Comparison of ENCODE assay signal across 31 cellular contexts in genomic region chr22:28766628-28767027, GRCh38. TPM values are rescaled to one million over a fixed set of nuclear protein-coding genes. Genes with fewer than 3 reads are reported as not detected.
DNase-seq lines count a peak whose midpoint lies in the region; ATAC-seq, FAIRE-seq and TF ChIP-seq lines count a peak whose summit lies in the region.
"Had no signal": no experiment of that assay in that cellular context is flagged by ENCODE, and none has a peak within 500 bp of the region (broad histone marks: within the 10 kb centered on the region; RNA-seq: fewer than 3 reads in every experiment).

No MANE protein-coding gene starts in this region.

- H3K4me3 ChIP-seq in HepG2 (replicated peaks in 1 of 3; ENCODE audit: insufficient read depth in 1 of 3, low read depth in 2 of 3, low read length in 3 of 3) (no peak overlapping the region), right lobe of liver (no peak overlapping the region), K562 (no peak overlapping the region)
- H3K4me3 ChIP-seq: A549; BLaER1; BLaER1 treated with 17β-estradiol and CSF1 and Interleukin-3, amounts not matched to agents 10 nM and 100 nM had no signal

- TF ChIP-seq POLR2A in HepG2 (IDR thresholded peaks at IDR 0.05; ENCODE audit: insufficient read depth in 1 of 2, low read depth in 2 of 2, low read length in 2 of 2): no peak
- TF ChIP-seq POLR2A in right lobe of liver (IDR thresholded peaks at IDR 0.05): no peak
- no peak for TF ChIP-seq POLR2A in K562 (conservative IDR thresholded peaks at IDR 0.05)

- H3K4me1 ChIP-seq in HepG2 (ENCODE audit: insufficient read depth, low read length): peaks cover 32% of the 10 kb centered on the region
- H3K4me1 ChIP-seq in right lobe of liver: peaks cover 0 to 2% (median 0%) of the 10 kb centered on the region in 4 donors
- H3K4me1 ChIP-seq in K562 (replicated peaks in 1 of 2; ENCODE audit: control insufficient read depth in 2 of 2, insufficient read depth in 2 of 2, low read length in 2 of 2): no peaks in the 10 kb centered on the region; a peak in 1 of 5 replicates
- H3K4me1 ChIP-seq: A549; BE2C; BLaER1; BLaER1 treated with 17β-estradiol and CSF1 and Interleukin-3, amounts not matched to agents 10 nM and 100 nM; Caco-2 had no signal

- H3K9me1 ChIP-seq in K562 (ENCODE audit: control insufficient read depth, insufficient read depth, low read length): no peaks in the 10 kb centered on the region

- CTCF ChIA-PET in HepG2 (lab: Yijun Ruan, JAX; ENCODE audit: low intra/inter-chr PET ratio, low total read pairs) (no interaction called here), K562 (lab: Yijun Ruan, JAX; ENCODE audit: low intra/inter-chr PET ratio) (no interaction called here)

- ATAC-seq in HepG2: no peak
- no peak for ATAC-seq in right lobe of liver
- no peak for ATAC-seq in K562
- ATAC-seq: A549; CD8-positive, alpha-beta T cell had no signal

- H3K36me3 ChIP-seq in HepG2 (replicated peaks in 1 of 2; ENCODE audit: control insufficient read depth in 1 of 2, insufficient read depth in 2 of 2, low read length in 2 of 2) (no peaks in the 10 kb centered on the region), right lobe of liver (no peaks in the 10 kb centered on the region), K562 (ENCODE audit: control insufficient read depth, insufficient read depth, low read length) (no peaks in the 10 kb centered on the region)
- H3K36me3 ChIP-seq: BE2C; BLaER1; BLaER1 treated with 17β-estradiol and CSF1 and Interleukin-3, amounts not matched to agents 10 nM and 100 nM had no signal

- no peaks in the 10 kb centered on the region for H3K79me2 ChIP-seq in HepG2 (ENCODE audit: insufficient read depth, low read length)
- H3K79me2 ChIP-seq in K562 (ENCODE audit: control insufficient read depth, insufficient read depth, low read length): no peaks in the 10 kb centered on the region

- POLR2A ChIA-PET in HepG2 (lab: Yijun Ruan, JAX): no interaction called here
- POLR2A ChIA-PET in K562 (lab: Yijun Ruan, JAX): interaction anchor here (0.8 kb wide), 1 partner anchor 33 kb away, joined by 3 read pairs; no protein-coding TSS in a partner anchor

- no TSS peak for BruUV-seq in HepG2 (replicated peaks; lab: Mats Ljungman, UMichigan)
- no TSS peak for BruUV-seq in K562 (replicated peaks; lab: Mats Ljungman, UMichigan)

- TF ChIP-seq RAD21 in HepG2 (CRISPR knock-in tag; IDR thresholded peaks at IDR 0.05) (no peak), K562 (CRISPR knock-in tag; conservative IDR thresholded peaks at IDR 0.05 in 1 of 2, IDR thresholded peaks at IDR 0.05 in 1 of 2) (no peak)

- H3K9ac ChIP-seq in HepG2 (ENCODE audit: insufficient read depth, low read depth, low read length) (no peak overlapping the region), K562 (ENCODE audit: insufficient read depth in 1 of 2, low read depth in 2 of 2, low read length in 2 of 2) (no peak overlapping the region)
- H3K9ac ChIP-seq: BLaER1; BLaER1 treated with 17β-estradiol and CSF1 and Interleukin-3, amounts not matched to agents 10 nM and 100 nM had no signal

- no peak overlapping the region for H2AFZ ChIP-seq in HepG2 (ENCODE audit: low read length)
- H2AFZ ChIP-seq in K562 (ENCODE audit: low read depth, low read length): no peak overlapping the region

- 99% methylated on average over 3 of the region's 3 CpGs for WGBS in HepG2 (ENCODE audit: low lambda C conversion rate)
- 67% methylated on average over 1 of the region's 3 CpGs for WGBS in right lobe of liver (ENCODE audit: insufficient coverage, low coverage, low lambda C conversion rate, missing lambda C conversion rate)
- WGBS in K562 (ENCODE audit: insufficient coverage, low coverage, missing lambda C conversion rate): 74% methylated on average over 3 of the region's 3 CpGs

- H3K4me2 ChIP-seq in HepG2 (ENCODE audit: low read depth, low read length): no peak overlapping the region
- H3K4me2 ChIP-seq in K562 (ENCODE audit: insufficient read depth, low read length): no peak overlapping the region
- H3K4me2 ChIP-seq: A549; BLaER1; BLaER1 treated with 17β-estradiol and CSF1 and Interleukin-3, amounts not matched to agents 10 nM and 100 nM had no signal

- TF ChIP-seq EP300 in HepG2 (IDR thresholded peaks at IDR 0.05; ENCODE audit: low read depth in 2 of 2, low read length in 2 of 2) (no peak), HepG2 (CRISPR knock-in tag; IDR thresholded peaks at IDR 0.05; ENCODE audit: borderline replicate concordance) (no peak), K562 (IDR thresholded peaks at IDR 0.05; ENCODE audit: low read length) (no peak)

- no peak overlapping the region for H3K27ac ChIP-seq in HepG2 (ENCODE audit: extremely low read length, insufficient read depth, low read length)
- no peak overlapping the region for H3K27ac ChIP-seq in right lobe of liver
- no peak overlapping the region for H3K27ac ChIP-seq in K562 (ENCODE audit: extremely low read depth, low read depth, low read length)
- H3K27ac ChIP-seq: 22Rv1; A549; BLaER1; BLaER1 treated with 17β-estradiol and CSF1 and Interleukin-3, amounts not matched to agents 10 nM and 100 nM; C4-2B had no signal

- in situ Hi-C loops in HepG2 (cut with HindIII; ENCODE audit: extremely low pct_ligation_motif_present, low pct_unique_long_range_greater_than_20kb): no loop called here
- in situ Hi-C loops in K562 (cut with MboI): no loop called here

- DNase-seq in HepG2 (ENCODE audit: low spot score) (no peak), right lobe of liver (no peak), K562 (ENCODE audit: extremely low read depth in 1 of 4, low spot score in 3 of 4) (no peak), activated T-cell treated with anti-CD3 and anti-CD28 coated beads for 4 hours (no peak)
- DNase-seq: 8988T; ACHN; AML-193; BE2C; C1 segment of cervical spinal cord; Caco-2; Calu3; CD4-positive, alpha-beta memory T cell; CD4-positive, alpha-beta T cell; CD4-positive, CD25-positive, alpha-beta regulatory T cell; CD8-positive, alpha-beta memory T cell; CD8-positive, alpha-beta T cell; COR-L47; DMS 273 treated with DMSO at 0.1 percent for 48 hours; DMS153; DMS53; DMS79; DMS79 treated with DMSO at 0.1 percent for 48 hours; DND-41; EL had no signal

- intact Hi-C loops in HepG2 (cut with micrococcal nuclease; ENCODE audit: unreplicated experiment) (no loop called here), right lobe of liver (cut with DNase I) (no loop called here), K562 (cut with micrococcal nuclease) (no loop called here)

- no peak for TF ChIP-seq CTCF in HepG2 (CRISPR knock-in tag; IDR thresholded peaks at IDR 0.05)
- TF ChIP-seq CTCF in right lobe of liver (IDR thresholded peaks at IDR 0.05): no peak
- TF ChIP-seq CTCF in K562 (IDR thresholded peaks at IDR 0.05 in 2 of 3, conservative IDR thresholded peaks at IDR 0.05 in 1 of 3; ENCODE audit: insufficient read depth in 2 of 3, low read depth in 1 of 3, low read length in 3 of 3): no peak

- FAIRE-seq in HepG2 (lab: Jason Lieb, UNC) (no peak), K562 (lab: Jason Lieb, UNC) (no peak)
- FAIRE-seq: A204.1, A549, D721Med had no signal

- H3K9me3 ChIP-seq in HepG2 (ENCODE audit: low read length) (no peaks in the 10 kb centered on the region), right lobe of liver (no peaks in the 10 kb centered on the region), K562 (replicated peaks; ENCODE audit: control insufficient read depth, insufficient read depth, low read depth, low read length) (no peaks in the 10 kb centered on the region)
- H3K9me3 ChIP-seq: A549, BE2C had no signal

- H4K20me1 ChIP-seq in HepG2 (ENCODE audit: insufficient read depth, low read length) (no peaks in the 10 kb centered on the region), K562 (replicated peaks; ENCODE audit: control insufficient read depth, insufficient read depth, low read length) (no peaks in the 10 kb centered on the region)
- H4K20me1 ChIP-seq: BLaER1; BLaER1 treated with 17β-estradiol and CSF1 and Interleukin-3, amounts not matched to agents 10 nM and 100 nM had no signal

- H3K27me3 ChIP-seq in HepG2 (ENCODE audit: control insufficient read depth in 1 of 2, insufficient read depth in 2 of 2, low read length in 2 of 2) (no peaks in the 10 kb centered on the region), right lobe of liver (no peaks in the 10 kb centered on the region), K562 (ENCODE audit: control insufficient read depth in 2 of 2, insufficient read depth in 2 of 2, low read length in 2 of 2) (no peaks in the 10 kb centered on the region)
- H3K27me3 ChIP-seq: BE2C; BLaER1; BLaER1 treated with 17β-estradiol and CSF1 and Interleukin-3, amounts not matched to agents 10 nM and 100 nM had no signal

RNA-seq across cellular contexts. Expression of gene CCDC117, which starts 5.9 kb away (rescaled TPM):
- total RNA-seq in HepG2 (2016; rRNA removed; fragmentation: Illumina TruSeq; extraction: Trizol): 34.2 and 43.8 TPM in 2 replicates
- total RNA-seq in HepG2 (2016; cell fraction: cytosol; rRNA removed; fragmentation: Illumina TruSeq; extraction: Trizol; ENCODE audit: low read depth): 3.6 and 5.8 TPM in 2 replicates
- total RNA-seq in HepG2 (2016; cell fraction: insoluble cytoplasmic fraction; rRNA removed; fragmentation: Illumina TruSeq; extraction: Trizol): 33.6 and 41.0 TPM in 2 replicates
- 21.8 and 22.8 TPM in 2 replicates for total RNA-seq in HepG2 (2016; cell fraction: membrane; rRNA removed; fragmentation: Illumina TruSeq; extraction: Trizol)
- 18.7 and 21.9 TPM in 2 replicates for total RNA-seq in HepG2 (2016; cell fraction: nucleus; rRNA removed; fragmentation: Illumina TruSeq; extraction: Trizol)
- 12.1 and 12.6 TPM in 2 replicates for polyA plus RNA-seq in HepG2 (2011; rRNA removed)
- 7.2 and 12.4 TPM in 2 replicates for polyA plus RNA-seq in HepG2 (2011; cell fraction: cytosol; rRNA removed)
- 3.6 and 7.1 TPM in 2 replicates for polyA plus RNA-seq in HepG2 (2011; cell fraction: nucleus; rRNA removed)
- polyA plus RNA-seq in HepG2 (2012): 22.6 and 27.8 TPM in 2 replicates
- polyA plus RNA-seq in HepG2 (2016; cell fraction: cytosol; fragmentation: Illumina TruSeq; extraction: Trizol; ENCODE audit: low read depth): 2.1 and 2.8 TPM in 2 replicates
- 41.1 and 42.1 TPM in 2 replicates for polyA plus RNA-seq in HepG2 (2016; cell fraction: insoluble cytoplasmic fraction; fragmentation: Illumina TruSeq; extraction: Trizol; ENCODE audit: low read depth)
- polyA plus RNA-seq in HepG2 (2016; cell fraction: membrane; fragmentation: Illumina TruSeq; extraction: Trizol; ENCODE audit: low read depth): 10.2 and 11.0 TPM in 2 replicates
- polyA plus RNA-seq in HepG2 (2016; cell fraction: nucleus; fragmentation: Illumina TruSeq; extraction: Trizol; ENCODE audit: insufficient read depth, low read depth): 24.6 and 26.0 TPM in 2 replicates
- 4.4 and 5.8 TPM in 2 replicates for polyA minus RNA-seq in HepG2 (2011; rRNA and poly(A)+ RNA removed; ENCODE audit: low replicate concordance)
- 22.9 and 28.6 TPM in 2 replicates for polyA minus RNA-seq in HepG2 (2011; cell fraction: cytosol; rRNA and poly(A)+ RNA removed)
- 10.7 and 18.3 TPM in 2 replicates for polyA minus RNA-seq in HepG2 (2011; cell fraction: nucleus; rRNA and poly(A)+ RNA removed)
- total RNA-seq in right lobe of liver: 10 to 100 TPM; 15.3 to 24.4 (median 18.0) TPM
- 3.9 and 14.9 TPM in 2 replicates for total RNA-seq in K562 (2011; cell fraction: chromatin; rRNA removed; ENCODE audit: low replicate concordance)
- total RNA-seq in K562 (2011; cell fraction: nucleolus; rRNA removed): 4.5 and 4.7 TPM in 2 replicates
- total RNA-seq in K562 (2011; cell fraction: nucleoplasm; rRNA removed): 8.1 and 10.8 TPM in 2 replicates
- total RNA-seq in K562 (2014; rRNA removed): 13.1 and 14.9 TPM in 2 replicates
- total RNA-seq in K562 (2014; rRNA removed; fragmentation: Illumina TruSeq; extraction: Trizol): 23.2 and 23.9 TPM in 2 replicates
- 22.2 and 23.3 TPM in 2 replicates for total RNA-seq in K562 (2015; rRNA removed; fragmentation: Illumina TruSeq; extraction: Trizol)
- total RNA-seq in K562 (2021): 18.7 and 19.7 TPM in 2 replicates
- polyA plus RNA-seq in K562 (2011; rRNA removed): 10.1 and 15.8 TPM in 2 replicates
- 3.9 and 6.3 TPM in 2 replicates for polyA plus RNA-seq in K562 (2011; cell fraction: cytosol; rRNA removed)
- polyA plus RNA-seq in K562 (2011; cell fraction: nucleus; rRNA removed): 1.9 and 3.0 TPM in 2 replicates
- 9.1 and 14.1 TPM in 2 replicates for polyA plus RNA-seq in K562 (2012)
- polyA plus RNA-seq in K562 (2014; fragmentation: Illumina TruSeq; extraction: Trizol): 17.1 and 20.6 TPM in 2 replicates
- 1 to 10 TPM; 5.7 to 8.0 TPM for polyA plus RNA-seq in K562 (2014; fragmentation: Nextera tagmentation; extraction: Ambion mirVana)
- polyA plus RNA-seq in K562 (2014; rRNA removed): 13.1 and 13.4 TPM in 2 replicates
- 28.5 and 31.4 TPM in 2 replicates for polyA minus RNA-seq in K562 (2011; rRNA and poly(A)+ RNA removed)
- 14.0 and 14.9 TPM in 2 replicates for polyA minus RNA-seq in K562 (2011; cell fraction: cytosol; rRNA and poly(A)+ RNA removed)
- polyA minus RNA-seq in K562 (2011; cell fraction: nucleus; rRNA and poly(A)+ RNA removed): 1.9 and 4.1 TPM in 2 replicates

RNA-seq across cellular contexts. Expression of gene HSCB, which starts 24.8 kb away (rescaled TPM):
- total RNA-seq in HepG2 (2016; rRNA removed; fragmentation: Illumina TruSeq; extraction: Trizol): 20.2 and 20.9 TPM in 2 replicates
- total RNA-seq in HepG2 (2016; cell fraction: cytosol; rRNA removed; fragmentation: Illumina TruSeq; extraction: Trizol; ENCODE audit: low read depth): 11.3 and 12.3 TPM in 2 replicates
- 19.5 and 25.4 TPM in 2 replicates for total RNA-seq in HepG2 (2016; cell fraction: insoluble cytoplasmic fraction; rRNA removed; fragmentation: Illumina TruSeq; extraction: Trizol)
- total RNA-seq in HepG2 (2016; cell fraction: membrane; rRNA removed; fragmentation: Illumina TruSeq; extraction: Trizol): 16.5 and 17.3 TPM in 2 replicates
- total RNA-seq in HepG2 (2016; cell fraction: nucleus; rRNA removed; fragmentation: Illumina TruSeq; extraction: Trizol): 9.6 and 10.0 TPM in 2 replicates
- 13.9 and 15.4 TPM in 2 replicates for polyA plus RNA-seq in HepG2 (2011; rRNA removed)
- polyA plus RNA-seq in HepG2 (2011; cell fraction: cytosol; rRNA removed): 14.2 and 16.4 TPM in 2 replicates
- 2.6 and 3.9 TPM in 2 replicates for polyA plus RNA-seq in HepG2 (2011; cell fraction: nucleus; rRNA removed)
- polyA plus RNA-seq in HepG2 (2012): 11.6 and 13.2 TPM in 2 replicates
- 10.9 and 12.6 TPM in 2 replicates for polyA plus RNA-seq in HepG2 (2016; cell fraction: cytosol; fragmentation: Illumina TruSeq; extraction: Trizol; ENCODE audit: low read depth)
- polyA plus RNA-seq in HepG2 (2016; cell fraction: insoluble cytoplasmic fraction; fragmentation: Illumina TruSeq; extraction: Trizol; ENCODE audit: low read depth): 21.6 and 24.8 TPM in 2 replicates
- polyA plus RNA-seq in HepG2 (2016; cell fraction: membrane; fragmentation: Illumina TruSeq; extraction: Trizol; ENCODE audit: low read depth): 13.5 and 17.0 TPM in 2 replicates
- 12.1 and 16.2 TPM in 2 replicates for polyA plus RNA-seq in HepG2 (2016; cell fraction: nucleus; fragmentation: Illumina TruSeq; extraction: Trizol; ENCODE audit: insufficient read depth, low read depth)
- 7.9 and 11.5 TPM in 2 replicates for polyA minus RNA-seq in HepG2 (2011; rRNA and poly(A)+ RNA removed; ENCODE audit: low replicate concordance)
- 3.6 and 5.4 TPM in 2 replicates for polyA minus RNA-seq in HepG2 (2011; cell fraction: cytosol; rRNA and poly(A)+ RNA removed)
- 3.9 and 6.2 TPM in 2 replicates for polyA minus RNA-seq in HepG2 (2011; cell fraction: nucleus; rRNA and poly(A)+ RNA removed)
- 10 to 100 TPM; 11.6 to 29.0 (median 13.4) TPM for total RNA-seq in right lobe of liver
- 4.3 and 6.8 TPM in 2 replicates for total RNA-seq in K562 (2011; cell fraction: chromatin; rRNA removed; ENCODE audit: low replicate concordance)
- total RNA-seq in K562 (2011; cell fraction: nucleolus; rRNA removed): 5.9 and 8.2 TPM in 2 replicates
- total RNA-seq in K562 (2011; cell fraction: nucleoplasm; rRNA removed): 3.6 and 6.5 TPM in 2 replicates
- 8.3 and 15.0 TPM in 2 replicates for total RNA-seq in K562 (2014; rRNA removed)
- total RNA-seq in K562 (2014; rRNA removed; fragmentation: Illumina TruSeq; extraction: Trizol): 10.2 and 11.1 TPM in 2 replicates
- total RNA-seq in K562 (2015; rRNA removed; fragmentation: Illumina TruSeq; extraction: Trizol): 8.7 and 9.0 TPM in 2 replicates
- total RNA-seq in K562 (2021): 7.7 and 8.4 TPM in 2 replicates
- 8.6 and 12.1 TPM in 2 replicates for polyA plus RNA-seq in K562 (2011; rRNA removed)
- 9.9 and 11.9 TPM in 2 replicates for polyA plus RNA-seq in K562 (2011; cell fraction: cytosol; rRNA removed)
- polyA plus RNA-seq in K562 (2011; cell fraction: nucleus; rRNA removed): 2.1 and 3.1 TPM in 2 replicates
- 12.0 and 13.1 TPM in 2 replicates for polyA plus RNA-seq in K562 (2012)
- 8.6 and 11.8 TPM in 2 replicates for polyA plus RNA-seq in K562 (2014; fragmentation: Illumina TruSeq; extraction: Trizol)
- 1 to 10 TPM; 2.6 to 4.4 TPM for polyA plus RNA-seq in K562 (2014; fragmentation: Nextera tagmentation; extraction: Ambion mirVana)
- polyA plus RNA-seq in K562 (2014; rRNA removed): 13.1 and 17.1 TPM in 2 replicates
- polyA minus RNA-seq in K562 (2011; rRNA and poly(A)+ RNA removed): 2.6 TPM in 2 replicates
- 1.6 and 5.8 TPM in 2 replicates for polyA minus RNA-seq in K562 (2011; cell fraction: cytosol; rRNA and poly(A)+ RNA removed)
- polyA minus RNA-seq in K562 (2011; cell fraction: nucleus; rRNA and poly(A)+ RNA removed): 3.9 and 4.4 TPM in 2 replicates

RNA-seq across cellular contexts. Expression of gene CHEK2, which starts 25.0 kb away (rescaled TPM):
- 40.5 and 53.3 TPM in 2 replicates for total RNA-seq in HepG2 (2016; rRNA removed; fragmentation: Illumina TruSeq; extraction: Trizol)
- total RNA-seq in HepG2 (2016; cell fraction: cytosol; rRNA removed; fragmentation: Illumina TruSeq; extraction: Trizol; ENCODE audit: low read depth): 32.1 and 35.7 TPM in 2 replicates
- total RNA-seq in HepG2 (2016; cell fraction: insoluble cytoplasmic fraction; rRNA removed; fragmentation: Illumina TruSeq; extraction: Trizol): 41.3 and 57.6 TPM in 2 replicates
- total RNA-seq in HepG2 (2016; cell fraction: membrane; rRNA removed; fragmentation: Illumina TruSeq; extraction: Trizol): 23.8 and 25.0 TPM in 2 replicates
- 28.9 and 31.8 TPM in 2 replicates for total RNA-seq in HepG2 (2016; cell fraction: nucleus; rRNA removed; fragmentation: Illumina TruSeq; extraction: Trizol)
- 19.2 and 27.0 TPM in 2 replicates for polyA plus RNA-seq in HepG2 (2011; rRNA removed)
- 21.2 and 33.4 TPM in 2 replicates for polyA plus RNA-seq in HepG2 (2011; cell fraction: cytosol; rRNA removed)
- polyA plus RNA-seq in HepG2 (2011; cell fraction: nucleus; rRNA removed): 20.3 and 24.8 TPM in 2 replicates
- polyA plus RNA-seq in HepG2 (2012): 10.3 and 23.5 TPM in 2 replicates
- 10.2 and 10.6 TPM in 2 replicates for polyA plus RNA-seq in HepG2 (2016; cell fraction: cytosol; fragmentation: Illumina TruSeq; extraction: Trizol; ENCODE audit: low read depth)
- 59.9 and 63.9 TPM in 2 replicates for polyA plus RNA-seq in HepG2 (2016; cell fraction: insoluble cytoplasmic fraction; fragmentation: Illumina TruSeq; extraction: Trizol; ENCODE audit: low read depth)
- 13.9 and 16.6 TPM in 2 replicates for polyA plus RNA-seq in HepG2 (2016; cell fraction: membrane; fragmentation: Illumina TruSeq; extraction: Trizol; ENCODE audit: low read depth)
- 44.0 and 48.0 TPM in 2 replicates for polyA plus RNA-seq in HepG2 (2016; cell fraction: nucleus; fragmentation: Illumina TruSeq; extraction: Trizol; ENCODE audit: insufficient read depth, low read depth)
- 30.7 and 51.5 TPM in 2 replicates for polyA minus RNA-seq in HepG2 (2011; rRNA and poly(A)+ RNA removed; ENCODE audit: low replicate concordance)
- polyA minus RNA-seq in HepG2 (2011; cell fraction: cytosol; rRNA and poly(A)+ RNA removed): 23.7 and 23.8 TPM in 2 replicates
- polyA minus RNA-seq in HepG2 (2011; cell fraction: nucleus; rRNA and poly(A)+ RNA removed): 21.1 and 22.9 TPM in 2 replicates
- 1 to 10 TPM; 2.0 to 6.3 (median 4.2) TPM for total RNA-seq in right lobe of liver
- total RNA-seq in K562 (2011; cell fraction: chromatin; rRNA removed; ENCODE audit: low replicate concordance): 40.3 and 69.8 TPM in 2 replicates
- 22.1 and 27.2 TPM in 2 replicates for total RNA-seq in K562 (2011; cell fraction: nucleolus; rRNA removed)
- total RNA-seq in K562 (2011; cell fraction: nucleoplasm; rRNA removed): 29.2 and 30.4 TPM in 2 replicates
- 28.7 and 28.8 TPM in 2 replicates for total RNA-seq in K562 (2014; rRNA removed)
- total RNA-seq in K562 (2014; rRNA removed; fragmentation: Illumina TruSeq; extraction: Trizol): 55.2 and 58.0 TPM in 2 replicates
- total RNA-seq in K562 (2015; rRNA removed; fragmentation: Illumina TruSeq; extraction: Trizol): 46.5 and 47.8 TPM in 2 replicates
- total RNA-seq in K562 (2021): 44.2 and 55.9 TPM in 2 replicates
- polyA plus RNA-seq in K562 (2011; rRNA removed): 56.5 and 68.7 TPM in 2 replicates
- 73.8 and 80.3 TPM in 2 replicates for polyA plus RNA-seq in K562 (2011; cell fraction: cytosol; rRNA removed)
- polyA plus RNA-seq in K562 (2011; cell fraction: nucleus; rRNA removed): 30.5 and 31.0 TPM in 2 replicates
- 37.5 and 40.3 TPM in 2 replicates for polyA plus RNA-seq in K562 (2012)
- 56.5 and 66.9 TPM in 2 replicates for polyA plus RNA-seq in K562 (2014; fragmentation: Illumina TruSeq; extraction: Trizol)
- polyA plus RNA-seq in K562 (2014; fragmentation: Nextera tagmentation; extraction: Ambion mirVana): 100 to 1,000 TPM in 1 of 2 experiments, 10 to 100 TPM in 1; 70.9 to 102 TPM
- 49.0 and 57.2 TPM in 2 replicates for polyA plus RNA-seq in K562 (2014; rRNA removed)
- 31.1 and 38.8 TPM in 2 replicates for polyA minus RNA-seq in K562 (2011; rRNA and poly(A)+ RNA removed)
- 36.7 and 46.4 TPM in 2 replicates for polyA minus RNA-seq in K562 (2011; cell fraction: cytosol; rRNA and poly(A)+ RNA removed)
- 16.7 and 26.4 TPM in 2 replicates for polyA minus RNA-seq in K562 (2011; cell fraction: nucleus; rRNA and poly(A)+ RNA removed)

RNA-seq across cellular contexts. Expression of gene XBP1, which starts 33.7 kb away (rescaled TPM):
- total RNA-seq in HepG2 (2016; rRNA removed; fragmentation: Illumina TruSeq; extraction: Trizol): 313 and 427 TPM in 2 replicates
- total RNA-seq in HepG2 (2016; cell fraction: cytosol; rRNA removed; fragmentation: Illumina TruSeq; extraction: Trizol; ENCODE audit: low read depth): 141 and 153 TPM in 2 replicates
- total RNA-seq in HepG2 (2016; cell fraction: insoluble cytoplasmic fraction; rRNA removed; fragmentation: Illumina TruSeq; extraction: Trizol): 301 and 418 TPM in 2 replicates
- total RNA-seq in HepG2 (2016; cell fraction: membrane; rRNA removed; fragmentation: Illumina TruSeq; extraction: Trizol): 264 and 299 TPM in 2 replicates
- 351 and 393 TPM in 2 replicates for total RNA-seq in HepG2 (2016; cell fraction: nucleus; rRNA removed; fragmentation: Illumina TruSeq; extraction: Trizol)
- polyA plus RNA-seq in HepG2 (2011; rRNA removed): 394 and 416 TPM in 2 replicates
- 294 and 385 TPM in 2 replicates for polyA plus RNA-seq in HepG2 (2011; cell fraction: cytosol; rRNA removed)
- 177 and 227 TPM in 2 replicates for polyA plus RNA-seq in HepG2 (2011; cell fraction: nucleus; rRNA removed)
- 183 and 277 TPM in 2 replicates for polyA plus RNA-seq in HepG2 (2012)
- 97.4 and 108 TPM in 2 replicates for polyA plus RNA-seq in HepG2 (2016; cell fraction: cytosol; fragmentation: Illumina TruSeq; extraction: Trizol; ENCODE audit: low read depth)
- polyA plus RNA-seq in HepG2 (2016; cell fraction: insoluble cytoplasmic fraction; fragmentation: Illumina TruSeq; extraction: Trizol; ENCODE audit: low read depth): 293 and 310 TPM in 2 replicates
- polyA plus RNA-seq in HepG2 (2016; cell fraction: membrane; fragmentation: Illumina TruSeq; extraction: Trizol; ENCODE audit: low read depth): 142 and 166 TPM in 2 replicates
- 511 and 532 TPM in 2 replicates for polyA plus RNA-seq in HepG2 (2016; cell fraction: nucleus; fragmentation: Illumina TruSeq; extraction: Trizol; ENCODE audit: insufficient read depth, low read depth)
- 163 and 714 TPM in 2 replicates for polyA minus RNA-seq in HepG2 (2011; rRNA and poly(A)+ RNA removed; ENCODE audit: low replicate concordance)
- 357 and 375 TPM in 2 replicates for polyA minus RNA-seq in HepG2 (2011; cell fraction: cytosol; rRNA and poly(A)+ RNA removed)
- polyA minus RNA-seq in HepG2 (2011; cell fraction: nucleus; rRNA and poly(A)+ RNA removed): 208 and 277 TPM in 2 replicates
- total RNA-seq in right lobe of liver: 100 to 1,000 TPM; 298 to 624 (median 414) TPM
- 104 and 124 TPM in 2 replicates for total RNA-seq in K562 (2011; cell fraction: chromatin; rRNA removed; ENCODE audit: low replicate concordance)
- total RNA-seq in K562 (2011; cell fraction: nucleolus; rRNA removed): 145 and 151 TPM in 2 replicates
- 161 and 190 TPM in 2 replicates for total RNA-seq in K562 (2011; cell fraction: nucleoplasm; rRNA removed)
- total RNA-seq in K562 (2014; rRNA removed): 218 and 269 TPM in 2 replicates
- total RNA-seq in K562 (2014; rRNA removed; fragmentation: Illumina TruSeq; extraction: Trizol): 94.6 and 107 TPM in 2 replicates
- 65.8 and 73.7 TPM in 2 replicates for total RNA-seq in K562 (2015; rRNA removed; fragmentation: Illumina TruSeq; extraction: Trizol)
- 94.6 and 101 TPM in 2 replicates for total RNA-seq in K562 (2021)
- polyA plus RNA-seq in K562 (2011; rRNA removed): 117 and 124 TPM in 2 replicates
- 84.6 and 121 TPM in 2 replicates for polyA plus RNA-seq in K562 (2011; cell fraction: cytosol; rRNA removed)
- 58.8 and 84.0 TPM in 2 replicates for polyA plus RNA-seq in K562 (2011; cell fraction: nucleus; rRNA removed)
- polyA plus RNA-seq in K562 (2012): 63.8 and 159 TPM in 2 replicates
- polyA plus RNA-seq in K562 (2014; fragmentation: Illumina TruSeq; extraction: Trizol): 95.5 and 115 TPM in 2 replicates
- 10 to 100 TPM; 25.0 to 28.6 TPM for polyA plus RNA-seq in K562 (2014; fragmentation: Nextera tagmentation; extraction: Ambion mirVana)
- 81.9 and 96.3 TPM in 2 replicates for polyA plus RNA-seq in K562 (2014; rRNA removed)
- 144 and 170 TPM in 2 replicates for polyA minus RNA-seq in K562 (2011; rRNA and poly(A)+ RNA removed)
- polyA minus RNA-seq in K562 (2011; cell fraction: cytosol; rRNA and poly(A)+ RNA removed): 70.3 and 78.3 TPM in 2 replicates
- polyA minus RNA-seq in K562 (2011; cell fraction: nucleus; rRNA and poly(A)+ RNA removed): 35.4 and 52.6 TPM in 2 replicates
